Comparison of ENCODE assay signal across 9 cellular contexts in the genomic region with DNA sequence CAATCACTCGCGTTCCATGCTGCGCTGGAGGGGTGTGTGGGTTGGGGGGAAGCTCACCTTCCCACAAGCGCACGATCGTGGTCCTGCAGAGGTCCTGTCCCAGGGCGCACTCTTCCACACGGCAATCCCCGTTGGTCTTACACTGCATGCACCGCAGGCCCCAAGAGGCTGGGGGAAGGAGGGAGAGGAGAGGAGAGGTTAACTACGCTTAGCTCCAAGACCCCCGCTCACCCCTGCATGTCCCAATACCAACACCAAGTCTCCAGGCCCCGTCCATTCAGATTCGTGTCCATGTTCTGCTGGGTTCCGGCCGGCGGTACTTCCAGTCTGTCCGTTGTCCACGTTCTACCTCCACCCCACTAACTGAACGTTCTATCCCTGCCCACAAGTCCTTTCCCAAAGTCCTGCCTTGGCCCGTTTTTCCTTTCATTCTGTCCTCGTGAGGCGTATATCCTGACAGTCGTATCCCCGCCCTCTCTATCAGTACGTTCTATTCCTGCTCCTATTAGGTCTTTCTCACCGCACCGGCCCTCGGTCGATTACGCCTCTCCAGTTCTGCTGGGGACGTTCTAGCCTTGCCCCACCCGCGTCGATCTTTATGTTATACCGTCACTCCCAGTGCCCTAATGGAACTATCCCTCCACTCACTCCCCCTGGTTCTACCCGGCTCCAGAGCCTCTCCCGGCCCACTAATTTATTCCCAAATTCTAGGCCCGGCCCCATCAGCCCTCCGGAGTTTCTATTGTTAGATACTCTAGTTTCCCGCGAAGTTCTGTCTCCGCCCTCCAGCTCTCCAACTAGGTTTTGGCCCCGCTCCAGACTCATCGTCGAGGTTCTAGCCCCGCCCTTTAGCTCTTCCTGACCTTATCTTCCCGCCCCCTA. TPM values are rescaled to one million over a fixed set of nuclear protein-coding genes. Genes with fewer than 3 reads are reported as not detected.
A peak's percentile ranks its signal among the peaks of the same experiment; 100 is the strongest.
DNase-seq lines count a peak whose midpoint lies in the region; ATAC-seq and TF ChIP-seq lines count a peak whose summit lies in the region.
"Had no signal": no experiment of that assay in that cellular context is flagged by ENCODE, and none has a peak within 500 bp of the region (broad histone marks: within the 10 kb centered on the region; RNA-seq: fewer than 3 reads in every experiment).

No MANE protein-coding gene starts in this region.

- H3K27me3 ChIP-seq in esophagus (ENCODE audit: control insufficient read depth in 1 of 2, insufficient read depth in 2 of 2, low read length in 2 of 2), result no peaks in the 10 kb centered on the region

- ATAC-seq in GM18519 (IDR thresholded peaks at IDR 0.05; ENCODE audit: low FRiP score, unreplicated experiment) (no peak), GM19467 (IDR thresholded peaks at IDR 0.05; ENCODE audit: unreplicated experiment) (no peak)

- no peaks in the 10 kb centered on the region for H3K9me3 ChIP-seq in esophagus (ENCODE audit: control insufficient read depth in 2 of 2, insufficient read depth in 1 of 2, low read depth in 1 of 2, low read length in 1 of 2)

- 27 to 30% methylated on average over 48 of the region's 48 CpGs for WGBS in esophagus, 2 donors

- H3K4me1 Mint-ChIP-seq in neural crest cell, result peaks cover 33% of the 10 kb centered on the region

- no peak for TF ChIP-seq CTCF in neural crest cell (conservative IDR thresholded peaks at IDR 0.05)

- peaks cover 0 to 2% of the 10 kb centered on the region in 2 donors for H3K36me3 ChIP-seq in esophagus (ENCODE audit: control insufficient read depth in 2 of 2, insufficient read depth in 2 of 2, low read length in 1 of 2)

- peaks cover 0 to 2% of the 10 kb centered on the region in 2 donors for H3K4me1 ChIP-seq in esophagus (ENCODE audit: control insufficient read depth in 2 of 2, insufficient read depth in 2 of 2, low read length in 1 of 2)

- H3K27ac Mint-ChIP-seq in neural crest cell (ENCODE audit: unreplicated experiment), result peak overlapping the region; percentile 98

- H3K4me3 Mint-ChIP-seq in neural crest cell, result peak overlapping the region; percentile 94

- H3K36me3 Mint-ChIP-seq in neural crest cell (ENCODE audit: low read depth), result peaks cover 16% of the 10 kb centered on the region

- peak overlapping the region; percentile 7 to 54 for H3K4me3 ChIP-seq in esophagus (ENCODE audit: low read depth in 1 of 2, low read length in 2 of 2)

- DNase-seq in NCI-H2171 (lab: John Stamatoyannopoulos, UW) (peak; percentile 99), NCI-H2171 treated with DMSO at 0.1 percent for 48 hours (lab: John Stamatoyannopoulos, UW) (no peak), SHP77 treated with DMSO at 0.1 percent for 48 hours (lab: John Stamatoyannopoulos, UW) (peak; percentile 92), neural crest cell (ENCODE audit: low read depth, low spot score) (no peak), T1000 (lab: John Stamatoyannopoulos, UW) (no peak)

- H3K27me3 Mint-ChIP-seq in neural crest cell (ENCODE audit: low read depth), result peaks cover 43% of the 10 kb centered on the region

- no peaks in the 10 kb centered on the region for H3K9me3 Mint-ChIP-seq in neural crest cell

- H3K27ac ChIP-seq in esophagus (ENCODE audit: low read depth in 2 of 2, low read length in 1 of 2), result peak overlapping the region in 1 of 2 donors; percentile 81

RNA-seq across cellular contexts. Expression of a gene that starts 2.2 kb away (rescaled TPM):
- polyA plus RNA-seq in esophagus, result 1 to 10 TPM; 5.4 to 5.6 TPM
- total RNA-seq in neural crest cell, result 31.4 and 33.6 TPM in 2 replicates

RNA-seq across cellular contexts. Expression of a gene that starts 28.1 kb away (rescaled TPM):
- 10 to 100 TPM in 1 of 2 donors, 1 to 10 TPM in 1; 9.7 to 21.7 TPM for polyA plus RNA-seq in esophagus
- 74.4 and 78.5 TPM in 2 replicates for total RNA-seq in neural crest cell

RNA-seq across cellular contexts. Expression of a gene that starts 48.1 kb away (rescaled TPM):
- not detected for polyA plus RNA-seq in esophagus
- not detected in 2 replicates for total RNA-seq in neural crest cell
- total RNA-seq: subcutaneous adipose tissue had no signal

RNA-seq across cellular contexts. Expression of a gene that starts 48.3 kb away (rescaled TPM):
- polyA plus RNA-seq in esophagus, result 10 to 100 TPM; 20.4 to 27.3 TPM
- 114 and 117 TPM in 2 replicates for total RNA-seq in neural crest cell

RNA-seq across cellular contexts. Expression of a gene that starts 55.9 kb away (rescaled TPM):
- under 1 TPM; 0.14 to 0.71 TPM for polyA plus RNA-seq in esophagus
- 0.41 and 0.51 TPM in 2 replicates for total RNA-seq in neural crest cell

Comparison
In these comparisons a context has a peak if more than half of its experiments do, and no peak if none do; other contexts are left out.
1. DNase-seq: peak in NCI-H2171 (single experiment) and SHP77 treated with DMSO at 0.1 percent for 48 hours (single experiment); none in NCI-H2171 treated with DMSO at 0.1 percent for 48 hours (single experiment), neural crest cell (single experiment) and T1000 (single experiment).